ENCODE assay signal across 14 cellular contexts in the genomic region with DNA sequence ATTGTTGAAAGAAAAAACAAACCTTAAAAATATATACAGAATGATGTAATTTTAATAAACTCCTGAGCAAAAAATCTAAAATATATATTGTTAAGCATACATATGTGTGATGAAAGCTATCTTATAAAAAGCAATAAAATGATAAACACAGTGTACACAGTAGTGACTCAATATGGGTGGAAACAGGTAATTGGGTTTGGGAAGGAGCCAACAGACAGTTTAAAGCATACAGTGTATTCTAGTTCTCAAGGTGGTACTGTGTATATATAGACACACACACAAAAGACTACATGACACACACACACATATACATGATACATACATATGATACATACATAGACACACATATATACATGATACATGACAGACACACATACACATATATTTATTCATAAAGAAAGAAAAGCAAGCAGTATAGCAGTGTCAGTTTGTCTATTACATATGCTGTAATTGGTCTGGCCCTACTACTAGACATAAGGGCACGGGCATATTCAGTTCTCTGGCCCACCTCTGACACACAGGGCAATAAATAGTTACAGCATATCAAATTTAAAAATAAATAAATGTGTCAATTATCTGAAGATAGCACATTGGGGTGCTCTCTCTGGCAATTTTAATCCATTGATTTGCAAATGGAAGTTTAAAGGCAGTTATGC.
"Had no signal": no experiment of that assay in that cellular context is flagged by ENCODE, and none has a peak within 500 bp of the region (broad histone marks: within the 10 kb centered on the region; RNA-seq: fewer than 3 reads in every experiment).

No MANE protein-coding gene starts in this region.

- H3K36me3 ChIP-seq: Peyer's patch had no signal

- H3K27ac Mint-ChIP-seq: activated B cell treated with CpG ODN at 0.5 μM for 24 hours; activated CD4-positive, alpha-beta T cell treated with anti-CD3 and anti-CD28 coated beads, Interleukin-2, amount 10 ng/mL, durations not matched to agents 24 days and 14 days; activated CD8-positive, alpha-beta memory T cell treated with anti-CD3 and anti-CD28 coated beads, Interleukin-2, amount 10 ng/mL, durations not matched to agents 7 days and 5 days; activated naive CD4-positive, alpha-beta T cell treated with anti-CD3 and anti-CD28 coated beads, Interleukin-2, amount 50 U/mL, for 72 hours; activated naive CD8-positive, alpha-beta T cell treated with anti-CD3 and anti-CD28 coated beads, Interleukin-2, amount 50 U/mL, for 24 hours; brain; T-helper 17 cell had no signal

- H3K4me3 ChIP-seq: Peyer's patch had no signal

- DNase-seq: NCI-H1048, NCI-H146, NCI-H1930, NCI-H510A had no signal

- H3K9me3 ChIP-seq: Peyer's patch had no signal

- H3K4me1 Mint-ChIP-seq: activated B cell treated with CpG ODN at 0.5 μM for 24 hours; activated CD4-positive, alpha-beta T cell treated with anti-CD3 and anti-CD28 coated beads, Interleukin-2, amount 10 ng/mL, durations not matched to agents 24 days and 14 days; activated CD8-positive, alpha-beta memory T cell treated with anti-CD3 and anti-CD28 coated beads, Interleukin-2, amount 10 ng/mL, durations not matched to agents 7 days and 5 days; activated naive CD8-positive, alpha-beta T cell treated with anti-CD3 and anti-CD28 coated beads, Interleukin-2, amount 50 U/mL, for 24 hours; brain; central memory CD8-positive, alpha-beta T cell had no signal

- H3K4me1 ChIP-seq: Peyer's patch had no signal

- H3K27me3 Mint-ChIP-seq: brain had no signal

- H3K4me3 Mint-ChIP-seq: activated B cell treated with CpG ODN at 0.5 μM for 24 hours; activated CD4-positive, alpha-beta T cell treated with anti-CD3 and anti-CD28 coated beads, Interleukin-2, amount 10 ng/mL, durations not matched to agents 24 days and 14 days; activated CD8-positive, alpha-beta memory T cell treated with anti-CD3 and anti-CD28 coated beads, Interleukin-2, amount 10 ng/mL, durations not matched to agents 7 days and 5 days; activated naive CD8-positive, alpha-beta T cell treated with anti-CD3 and anti-CD28 coated beads, Interleukin-2, amount 50 U/mL, for 24 hours; activated T-cell treated with anti-CD3 and anti-CD28 coated beads, Interleukin-2, amount 50 U/mL, for 4 hours; brain; central memory CD8-positive, alpha-beta T cell; T-helper 17 cell had no signal

- H3K27me3 ChIP-seq: Peyer's patch had no signal

- H3K9me3 Mint-ChIP-seq: activated CD4-positive, alpha-beta T cell treated with anti-CD3 and anti-CD28 coated beads, Interleukin-2, amount 10 ng/mL, durations not matched to agents 24 days and 14 days; activated naive CD4-positive, alpha-beta T cell treated with anti-CD3 and anti-CD28 coated beads, Interleukin-2, amount 50 U/mL, for 72 hours; activated naive CD8-positive, alpha-beta T cell treated with anti-CD3 and anti-CD28 coated beads, Interleukin-2, amount 50 U/mL, for 24 hours; central memory CD8-positive, alpha-beta T cell had no signal
